ENCODE assay signal across 1 cellular context in genomic region chr17:50087246-50087911, GRCh38.
TF ChIP-seq lines count a peak whose summit lies in the region.

No MANE protein-coding gene starts in this region.

TF ChIP-seq in K562, 482 proteins besides CTCF, POLR2A, EP300 and RAD21 (continued from another document and continues in another):
- TF ChIP-seq STAT6 (CRISPR knock-in tag; IDR thresholded peaks at IDR 0.05) (no peak), TAF1 (IDR thresholded peaks at IDR 0.05; ENCODE audit: control insufficient read depth, extremely low read depth, insufficient read depth, low read length, severe bottlenecking) (no peak), MYC (IDR thresholded peaks at IDR 0.05; ENCODE audit: low read depth, low read length) (no peak), MYC (CRISPR knock-in tag; IDR thresholded peaks at IDR 0.05; ENCODE audit: borderline replicate concordance, low read depth) (no peak), SETDB1 (IDR thresholded peaks at IDR 0.05; ENCODE audit: low read length) (no peak), ZNF232 (CRISPR knock-in tag; IDR thresholded peaks at IDR 0.05) (no peak), TAL1 (IDR thresholded peaks at IDR 0.05) (no peak), ZBTB5 (IDR thresholded peaks at IDR 0.05) (no peak), SMC3 (conservative IDR thresholded peaks at IDR 0.05; ENCODE audit: insufficient read depth, low read depth, low read length) (peak; percentile 78), PRPF4 (IDR thresholded peaks at IDR 0.05; ENCODE audit: insufficient read depth, low read depth, low read length, poor library complexity, severe bottlenecking) (no peak), DDX20 (tag; IDR thresholded peaks at IDR 0.05; ENCODE audit: low read depth) (no peak), HCFC1 (IDR thresholded peaks at IDR 0.05; ENCODE audit: low read depth, low read length) (0 out of 2 replicates have a peak, but pooled peaks have one; percentile 11), MCM2 (IDR thresholded peaks at IDR 0.05; ENCODE audit: low read depth) (no peak), ZNF263 (CRISPR knock-in tag; IDR thresholded peaks at IDR 0.05; ENCODE audit: borderline replicate concordance) (peak; percentile 71; the same call in 1 of the 2 replicates), RBM25 (IDR thresholded peaks at IDR 0.05; ENCODE audit: low read depth, low read length, severe bottlenecking) (peak; percentile 86), CHD7 (IDR thresholded peaks at IDR 0.05; ENCODE audit: low read depth, low read length) (no peak), NCOR1 (IDR thresholded peaks at IDR 0.05) (no peak), BDP1 (IDR thresholded peaks at IDR 0.05; ENCODE audit: insufficient read depth, insufficient read length) (no peak), ZNF696 (CRISPR knock-in tag; conservative IDR thresholded peaks at IDR 0.05) (no peak), DMBX1 (CRISPR knock-in tag; IDR thresholded peaks at IDR 0.05; ENCODE audit: borderline replicate concordance) (no peak), TBL1XR1 (IDR thresholded peaks at IDR 0.05; ENCODE audit: low read length in 2 of 2) (no peak), BCOR (IDR thresholded peaks at IDR 0.05) (peak; percentile 61; the same call in 1 of the 2 replicates), MXI1 (IDR thresholded peaks at IDR 0.05; ENCODE audit: low read depth, low read length) (no peak), ZNF277 (CRISPR knock-in tag; IDR thresholded peaks at IDR 0.05; ENCODE audit: borderline replicate concordance) (no peak), DEAF1 (CRISPR knock-in tag; IDR thresholded peaks at IDR 0.05) (peak; percentile 78), RBFOX2 (IDR thresholded peaks at IDR 0.05; ENCODE audit: low read depth, low read length) (no peak), HNRNPLL (IDR thresholded peaks at IDR 0.05; ENCODE audit: low read depth, low read length, poor library complexity, severe bottlenecking) (no peak), FIP1L1 (IDR thresholded peaks at IDR 0.05; ENCODE audit: low read depth, low read length, poor library complexity, severe bottlenecking) (no peak), NCOA2 (IDR thresholded peaks at IDR 0.05; ENCODE audit: partially characterized antibody in 2 of 2) (no peak), EP400 (IDR thresholded peaks at IDR 0.05) (no peak), CCAR2 (IDR thresholded peaks at IDR 0.05; ENCODE audit: low read depth, low read length) (no peak), ESRRA (IDR thresholded peaks at IDR 0.05; ENCODE audit: borderline replicate concordance, low read depth) (no peak), CAMTA2 (CRISPR knock-in tag; conservative IDR thresholded peaks at IDR 0.05) (no peak), ZNF143 (CRISPR knock-in tag; IDR thresholded peaks at IDR 0.05) (no peak), TRIM24 (IDR thresholded peaks at IDR 0.05) (no peak), FOSL1 (tag; conservative IDR thresholded peaks at IDR 0.05) (no peak), ZNF311 (CRISPR knock-in tag; IDR thresholded peaks at IDR 0.05) (no peak), MAZ (CRISPR knock-in tag; conservative IDR thresholded peaks at IDR 0.05 in 1 of 2, IDR thresholded peaks at IDR 0.05 in 1 of 2) (peak; percentile 27 to 72; a peak in 1 of 4 replicates), GABPA (tag; conservative IDR thresholded peaks at IDR 0.05; ENCODE audit: low read depth) (no peak), ARNT (IDR thresholded peaks at IDR 0.05) (no peak), TEAD2 (tag; IDR thresholded peaks at IDR 0.05) (no peak), MBD1 (CRISPR knock-in tag; IDR thresholded peaks at IDR 0.05) (no peak), HDAC2 (IDR thresholded peaks at IDR 0.05) (no peak), JUNB (CRISPR knock-in tag; conservative IDR thresholded peaks at IDR 0.05) (no peak), CC2D1A (IDR thresholded peaks at IDR 0.05) (peak; percentile 65; the same call in 1 of the 2 replicates), TCFL5 (CRISPR knock-in tag; conservative IDR thresholded peaks at IDR 0.05) (no peak), NR4A1 (CRISPR knock-in tag; IDR thresholded peaks at IDR 0.05) (no peak), NR4A1 (tag; IDR thresholded peaks at IDR 0.05) (no peak), CREM (IDR thresholded peaks at IDR 0.05; ENCODE audit: low read depth) (no peak), SIN3A (IDR thresholded peaks at IDR 0.05; ENCODE audit: borderline replicate concordance in 2 of 2, control insufficient read depth in 1 of 2, low read depth in 2 of 2, low read length in 2 of 2) (no peak), ZKSCAN3 (CRISPR knock-in tag; IDR thresholded peaks at IDR 0.05) (no peak)
